Comparison of ENCODE assay signal across 9 cellular contexts in genomic region chr7:98869374-98870070, GRCh38. TPM values are rescaled to one million over a fixed set of nuclear protein-coding genes. Genes with fewer than 3 reads are reported as not detected.
A peak's percentile ranks its signal among the peaks of the same experiment; 100 is the strongest.
DNase-seq lines count a peak whose midpoint lies in the region; ATAC-seq, FAIRE-seq and TF ChIP-seq lines count a peak whose summit lies in the region.
"Had no signal": no experiment of that assay in that cellular context is flagged by ENCODE, and none has a peak within 500 bp of the region (broad histone marks: within the 10 kb centered on the region; RNA-seq: fewer than 3 reads in every experiment).

Gene TMEM130 (minus strand): TSS chr7:98870014. CDS start chr7:98869861, 153 bp downstream.

- no peaks in the 10 kb centered on the region for H3K27me3 Mint-ChIP-seq in astrocyte (ENCODE audit: low read depth, unreplicated experiment)

- H4K20me1 ChIP-seq in astrocyte (ENCODE audit: insufficient read depth, low read length) = no peaks in the 10 kb centered on the region

- H3K9ac ChIP-seq in astrocyte (ENCODE audit: low read length) = peak within 1 kb of the TSS; percentile 23

- no peaks in the 10 kb centered on the region for H3K9me3 Mint-ChIP-seq in astrocyte (ENCODE audit: unreplicated experiment)

- H3K4me3 ChIP-seq in H7 (ENCODE audit: insufficient read depth, low read depth, low read length) (peak within 1 kb of the TSS; percentile 58), astrocyte (ENCODE audit: insufficient read depth, low read depth, low read length) (peak within 1 kb of the TSS; percentile 46), lower lobe of right lung (peak within 1 kb of the TSS; percentile 41), uterus (peak within 1 kb of the TSS; percentile 16 to 28)

- H3K27ac ChIP-seq in astrocyte (ENCODE audit: low read depth, low read length) (no peak within 1 kb of the TSS), lower lobe of right lung (no peak within 1 kb of the TSS), uterus (no peak within 1 kb of the TSS)

- peak within 1 kb of the TSS; percentile 85 for H3K4me2 ChIP-seq in astrocyte (ENCODE audit: low read length)

- H3K79me2 ChIP-seq in astrocyte (ENCODE audit: insufficient read depth, low read length) = no peaks in the 10 kb centered on the region

- intact Hi-C loops in lower lobe of right lung (cut with DNase I) = no loop called here
- intact Hi-C loops in uterus (cut with DNase I; ENCODE audit: low total_unique reads) = no loop called here

- H2AFZ ChIP-seq in astrocyte (ENCODE audit: low read depth, low read length) = peak within 1 kb of the TSS; percentile 47

- H3K4me1 Mint-ChIP-seq in astrocyte (ENCODE audit: low read depth, unreplicated experiment) = peaks cover 10% of the 10 kb centered on the region

- FAIRE-seq in astrocyte (lab: Jason Lieb, UNC) = no peak

- H3K9me3 ChIP-seq in astrocyte (ENCODE audit: insufficient read depth, low read depth, low read length) (no peaks in the 10 kb centered on the region), lower lobe of right lung (no peaks in the 10 kb centered on the region), uterus (no peaks in the 10 kb centered on the region)

- no peak for TF ChIP-seq CTCF in astrocyte (IDR thresholded peaks at IDR 0.05; ENCODE audit: insufficient read depth, low read depth, low read length)
- TF ChIP-seq CTCF in lower lobe of right lung (IDR thresholded peaks at IDR 0.05) = no peak
- TF ChIP-seq CTCF in uterus (IDR thresholded peaks at IDR 0.05) = no peak

- no peak within 1 kb of the TSS for H3K27ac Mint-ChIP-seq in astrocyte (ENCODE audit: unreplicated experiment)

- ATAC-seq in lower lobe of right lung = no peak
- no peak for ATAC-seq in HG03442 (IDR thresholded peaks at IDR 0.05; ENCODE audit: unreplicated experiment)

- peaks cover 18% of the 10 kb centered on the region for H3K4me1 ChIP-seq in astrocyte (ENCODE audit: insufficient read depth, low read length)
- H3K4me1 ChIP-seq in lower lobe of right lung = peaks cover 19% of the 10 kb centered on the region
- peaks cover 0 to 7% of the 10 kb centered on the region in 2 donors for H3K4me1 ChIP-seq in uterus

- H3K36me3 ChIP-seq in H7 (replicated peaks; ENCODE audit: control insufficient read depth, insufficient read depth, low read length) (no peaks in the 10 kb centered on the region), astrocyte (ENCODE audit: insufficient read depth, low read length) (no peaks in the 10 kb centered on the region), lower lobe of right lung (no peaks in the 10 kb centered on the region), uterus (no peaks in the 10 kb centered on the region)

- in situ Hi-C loops in ACHN (cut with HindIII; ENCODE audit: low pct_ligation_motif_present, low pct_unique_long_range_greater_than_20kb, low sequenced_read_pairs) = no loop called here

- TF ChIP-seq POLR2A in uterus (IDR thresholded peaks at IDR 0.05) = no peak

- H3K4me3 Mint-ChIP-seq in astrocyte (ENCODE audit: unreplicated experiment) = peak within 1 kb of the TSS; percentile 83

- no peaks in the 10 kb centered on the region for H3K36me3 Mint-ChIP-seq in astrocyte (ENCODE audit: low read depth, unreplicated experiment)

- peak; percentile 36 for DNase-seq in ACHN
- peak; percentile 83 for DNase-seq in H7
- DNase-seq in astrocyte (ENCODE audit: low read depth) = no peak
- peak; percentile 46 for DNase-seq in lower lobe of right lung
- no peak for DNase-seq in uterus
- no peak for DNase-seq in NCI-H524 treated with DMSO at 0.1 percent for 48 hours (lab: John Stamatoyannopoulos, UW)
- no peak for DNase-seq in effector CD4-positive, alpha-beta T cell

- H3K27me3 ChIP-seq in H7 (ENCODE audit: control insufficient read depth, insufficient read depth, low read length) = peaks cover 34% of the 10 kb centered on the region
- H3K27me3 ChIP-seq in astrocyte (ENCODE audit: insufficient read depth, low read length) = peaks cover 14% of the 10 kb centered on the region
- peaks cover 27% of the 10 kb centered on the region for H3K27me3 ChIP-seq in lower lobe of right lung (ENCODE audit: low read depth)
- H3K27me3 ChIP-seq in uterus = no peaks in the 10 kb centered on the region

RNA-seq across cellular contexts. Expression of gene TMEM130, which starts in this region (rescaled TPM):
- 0.24 and 0.37 TPM in 2 replicates for total RNA-seq in H7 (2014; rRNA removed; shearing (Covaris generic))
- total RNA-seq in astrocyte (8.9 and 12.4 TPM in 2 replicates), lower lobe of right lung (2.9 TPM), uterus (1 to 10 TPM in 2 of 4 donors, not detected in 2; 3.5 to 3.9 TPM)
- total RNA-seq: subcutaneous adipose tissue had no signal

Comparison
In these comparisons a context has a peak if more than half of its experiments do, and no peak if none do; other contexts are left out.
1. Peak in DNase-seq and H3K4me3 ChIP-seq in H7; RNA of the gene not detected or under 1 TPM.
2. DNase-seq: peak in ACHN (single experiment) and lower lobe of right lung (single experiment); none in astrocyte (single experiment), uterus (0 of 2), NCI-H524 treated with DMSO at 0.1 percent for 48 hours (single experiment) and effector CD4-positive, alpha-beta T cell (single experiment).
3. Peak in every context shown above with its lines, with median percentiles within 50 percentile points of each other: H3K4me3 ChIP-seq.